8 cellular contexts compared by ENCODE assay signal in genomic region chr15:74695597-74696397, GRCh38. TPM values are rescaled to one million over a fixed set of nuclear protein-coding genes. Genes with fewer than 3 reads are reported as not detected.
A peak's percentile ranks its signal among the peaks of the same experiment; 100 is the strongest.
DNase-seq lines count a peak whose midpoint lies in the region; ATAC-seq and TF ChIP-seq lines count a peak whose summit lies in the region.

EDC3 (minus strand) TSS chr15:74696024; CDS start chr15:74675124, 20,900 bp downstream.

- H3K27me3 ChIP-seq in upper lobe of left lung: no peaks in the 10 kb centered on the region

- in situ Hi-C loops in G401 (cut with HindIII; ENCODE audit: low sequenced_read_pairs): no loop called here

- no peaks in the 10 kb centered on the region for H3K9me3 ChIP-seq in upper lobe of left lung

- peak in 2 of 4 donors; percentile 30 to 56 for TF ChIP-seq POLR2A in upper lobe of left lung (IDR thresholded peaks at IDR 0.05)

- H3K27ac ChIP-seq in upper lobe of left lung: peak within 1 kb of the TSS; percentile 79 to 87 (median 83)

- no peaks in the 10 kb centered on the region for H3K36me3 ChIP-seq in upper lobe of left lung

- intact Hi-C loops in T-helper 1 cell treated with Interleukin-12 subunit alpha and Interleukin-12 subunit beta and Interleukin-4 antibody, amounts not matched to agents 30 ng/mL and 1 ng/mL, for 36 hours (cut with micrococcal nuclease): loop anchor here (1.0 to 5.0 kb wide), 10 partner anchors 31 to 703 kb away; partner anchors contain the start of genes ARID3B, CLK3, PML and PPCDC
- intact Hi-C loops in left cardiac atrium (cut with DNase I) (no loop called here), posterior vena cava (cut with DNase I) (no loop called here)

- peaks cover 11 to 34% (median 13%) of the 10 kb centered on the region in 4 donors for H3K4me1 ChIP-seq in upper lobe of left lung

- peak; percentile 90 for DNase-seq in G401 (ENCODE audit: low spot score)
- peak; percentile 40 for DNase-seq in HFF-Myc (ENCODE audit: extremely low read depth, low read depth)
- DNase-seq in NCI-H1417 (lab: John Stamatoyannopoulos, UW): peak; percentile 86 to 95 (median 91)
- DNase-seq in amniotic epithelial cell (ENCODE audit: low read depth): peak; percentile 71
- peak; percentile 94 for DNase-seq in left cardiac atrium
- peak; percentile 96 for DNase-seq in posterior vena cava (ENCODE audit: low spot score)
- DNase-seq in upper lobe of left lung: peak; percentile 86 to 91

- TF ChIP-seq EP300 in upper lobe of left lung (IDR thresholded peaks at IDR 0.05): peak in 1 of 4 donors; percentile 18

- H3K4me3 ChIP-seq in HFF-Myc (replicated peaks; ENCODE audit: low read depth, low read length): peak within 1 kb of the TSS; percentile 71
- peak within 1 kb of the TSS; percentile 52 to 93 (median 71) for H3K4me3 ChIP-seq in upper lobe of left lung

- ATAC-seq in left cardiac atrium (peak; percentile 99), upper lobe of left lung (ENCODE audit: low FRiP score in 2 of 2) (peak; percentile 92 to 98)

- TF ChIP-seq CTCF in HFF-Myc (IDR thresholded peaks at IDR 0.05; ENCODE audit: low read depth, low read length, missing control alignments) (no peak), upper lobe of left lung (IDR thresholded peaks at IDR 0.05) (peak in 2 of 6 experiments; percentile 12 to 27)

- WGBS in upper lobe of left lung, 2 donors: 0 to 2% methylated on average over 5 to 31 of the region's 46 CpGs

RNA-seq across cellular contexts. Expression of gene EDC3, which starts in this region (rescaled TPM):
- 27.7 and 28.2 TPM in 2 replicates for total RNA-seq in G401 (2014; rRNA removed; shearing (Covaris generic))
- 41.7 and 51.2 TPM in 2 replicates for total RNA-seq in T-helper 1 cell treated with Interleukin-12 subunit alpha and Interleukin-12 subunit beta and Interleukin-4 antibody, amounts not matched to agents 30 ng/mL and 1 ng/mL, for 36 hours
- total RNA-seq in left cardiac atrium: 10 to 100 TPM; 19.7 to 19.8 TPM
- total RNA-seq in posterior vena cava: 10 to 100 TPM; 21.8 to 22.1 TPM
- total RNA-seq in upper lobe of left lung: 10 to 100 TPM; 16.7 to 43.0 (median 27.7) TPM

Comparison
In these comparisons a context has a peak if more than half of its experiments do, and no peak if none do; other contexts are left out.
1. Peak in every context shown above with its lines: DNase-seq, ATAC-seq, H3K4me3 ChIP-seq and H3K27ac ChIP-seq.
2. DNase-seq: peak in every context shown above with its lines; median percentile 96 in posterior vena cava; 94 in left cardiac atrium; 91 in NCI-H1417; 90 in G401; 88 in upper lobe of left lung; 71 in amniotic epithelial cell; 40 in HFF-Myc.